ENCODE assay signal across 1 cellular context in genomic region chr2:224220581-224221255, GRCh38.
TF ChIP-seq lines count a peak whose summit lies in the region.

No MANE protein-coding gene starts in this region.

TF ChIP-seq in WTC11, 78 proteins besides CTCF, POLR2A, EP300 and RAD21 (continued from another document):
- TF ChIP-seq ZBTB43 (CRISPR knock-in tag; IDR thresholded peaks at IDR 0.05) = no peak
- no peak for TF ChIP-seq ZNF263 (CRISPR knock-in tag; IDR thresholded peaks at IDR 0.05; ENCODE audit: low read depth)
- TF ChIP-seq E2F1 (CRISPR knock-in tag; IDR thresholded peaks at IDR 0.05) = no peak
- no peak for TF ChIP-seq IRF2 (CRISPR knock-in tag; IDR thresholded peaks at IDR 0.05; ENCODE audit: borderline replicate concordance, low read depth)
- TF ChIP-seq FOXP4 (CRISPR knock-in tag; IDR thresholded peaks at IDR 0.05) = no peak
- no peak for TF ChIP-seq GABPB1 (CRISPR knock-in tag; IDR thresholded peaks at IDR 0.05)
- no peak for TF ChIP-seq SMAD3 (CRISPR knock-in tag; IDR thresholded peaks at IDR 0.05; ENCODE audit: borderline replicate concordance)
- TF ChIP-seq HMGA2 (CRISPR knock-in tag; IDR thresholded peaks at IDR 0.05) = no peak
TF ChIP-seq in WTC11: peak in this region for 0.
